ENCODE assay signal across 15 cellular contexts in genomic region chr3:27626596-27627118, GRCh38.
"Had no signal": no experiment of that assay in that cellular context is flagged by ENCODE, and none has a peak within 500 bp of the region (broad histone marks: within the 10 kb centered on the region; RNA-seq: fewer than 3 reads in every experiment).

No MANE protein-coding gene starts in this region.

- ATAC-seq: mucosa of descending colon; naive thymus-derived CD8-positive, alpha-beta T cell; WTC11 had no signal

- H3K36me3 ChIP-seq: esophagus squamous epithelium, ovary, transverse colon had no signal

- H3K4me3 ChIP-seq: esophagus squamous epithelium, mucosa of descending colon, ovary, SK-N-MC, skin epidermis, transverse colon had no signal

- DNase-seq: activated CD4-positive, alpha-beta T cell treated with anti-CD3 and anti-CD28 coated beads for 48 hours; activated gamma-delta T cell treated with Interleukin-2 at 50 U/mL for 16 hours; caudate nucleus; esophagus squamous epithelium; foreskin melanocyte; head of caudate nucleus; mucosa of descending colon; naive thymus-derived CD8-positive, alpha-beta T cell; ovary; retina; T-helper 1 cell; transverse colon had no signal

- H3K9me3 Mint-ChIP-seq: naive thymus-derived CD8-positive, alpha-beta T cell had no signal

- H3K27me3 ChIP-seq: esophagus squamous epithelium, ovary, transverse colon had no signal

- H3K27ac ChIP-seq: esophagus squamous epithelium, ovary, SK-N-MC, transverse colon had no signal

- H3K27ac Mint-ChIP-seq: WTC11 had no signal

- H3K9me3 ChIP-seq: esophagus squamous epithelium, mucosa of descending colon, ovary, transverse colon had no signal

- H3K36me3 Mint-ChIP-seq: naive thymus-derived CD8-positive, alpha-beta T cell; WTC11 had no signal

- H3K27me3 Mint-ChIP-seq: naive thymus-derived CD8-positive, alpha-beta T cell had no signal

- H3K4me3 Mint-ChIP-seq: naive thymus-derived CD8-positive, alpha-beta T cell; WTC11 had no signal
